12 cellular contexts compared by ENCODE assay signal in genomic region chr9:87570000-87570834, GRCh38.
DNase-seq lines count a peak whose midpoint lies in the region; ATAC-seq, FAIRE-seq and TF ChIP-seq lines count a peak whose summit lies in the region.
"Had no signal": no experiment of that assay in that cellular context is flagged by ENCODE, and none has a peak within 500 bp of the region (broad histone marks: within the 10 kb centered on the region; RNA-seq: fewer than 3 reads in every experiment).

No MANE protein-coding gene starts in this region.

- H3K4me3 ChIP-seq in GM12878 = no peak overlapping the region
- H3K4me3 ChIP-seq in muscle layer of duodenum (ENCODE audit: low read depth in 1 of 2, low read length in 2 of 2) = peak overlapping the region in 1 of 2 donors; percentile 19
- no peak overlapping the region for H3K4me3 ChIP-seq in heart left ventricle

- no peaks in the 10 kb centered on the region for H3K9me3 Mint-ChIP-seq in natural killer cell treated with Interleukin-12 subunit alpha and Interleukin-12 subunit beta and Interleukin-15 and Interleukin-18, amount 100 ng/mL, for 72 hours
- H3K9me3 Mint-ChIP-seq: naive thymus-derived CD4-positive, alpha-beta T cell had no signal

- peaks cover 10% of the 10 kb centered on the region for H3K79me2 ChIP-seq in GM12878 (ENCODE audit: control insufficient read depth, insufficient read depth, low read length)

- H3K27me3 ChIP-seq in GM12878 (replicated peaks in 1 of 2; ENCODE audit: control insufficient read depth in 2 of 2, insufficient read depth in 2 of 2, low read length in 1 of 2) (no peaks in the 10 kb centered on the region), muscle layer of duodenum (ENCODE audit: low read depth, low read length) (no peaks in the 10 kb centered on the region), heart left ventricle (no peaks in the 10 kb centered on the region)

- BruUV-seq in GM12878 (replicated peaks; lab: Mats Ljungman, UMichigan) = TSS peak; percentile 9

- TF ChIP-seq CTCF in GM10248 (IDR thresholded peaks at IDR 0.05; ENCODE audit: control extremely low read depth, extremely low read depth, low read depth, missing control alignments) (no peak), GM12878 (IDR thresholded peaks at IDR 0.05 in 2 of 3, conservative IDR thresholded peaks at IDR 0.05 in 1 of 3; ENCODE audit: control insufficient read depth in 2 of 3, extremely low read depth in 1 of 3, insufficient read depth in 1 of 3, low read depth in 3 of 3, low read length in 3 of 3) (no peak), heart left ventricle (IDR thresholded peaks at IDR 0.05) (no peak)

- RAD21 ChIA-PET in GM12878 (lab: Charles Lee; ENCODE audit: unreplicated experiment) = interaction anchor here (0.9 to 3.5 kb wide), 13 partner anchors 8 to 93 kb away, joined by 3 to 19 read pairs (median 9); partner anchors contain the start of gene DAPK1

- H3K9me3 ChIP-seq in GM12878 (replicated peaks; ENCODE audit: control insufficient read depth, insufficient read depth, low read length) (no peaks in the 10 kb centered on the region), muscle layer of duodenum (ENCODE audit: control insufficient read depth in 1 of 2, low read length in 2 of 2) (no peaks in the 10 kb centered on the region), heart left ventricle (no peaks in the 10 kb centered on the region)

- WGBS in GM12878 (ENCODE audit: insufficient coverage, insufficient replicate concordance, low lambda C conversion rate, missing lambda C conversion rate) = 66% methylated on average over 3 of the region's 3 CpGs
- 69 to 92% (median 79%) methylated on average over 3 of the region's 3 CpGs for WGBS in heart left ventricle, 4 donors

- TF ChIP-seq RAD21 in GM12878 (IDR thresholded peaks at IDR 0.05; ENCODE audit: insufficient read depth, low read depth, low read length) = no peak

- DNase-seq in GM10248 (ENCODE audit: extremely low spot score) (peak; percentile 47), GM12878 (ENCODE audit: low read depth, low spot score) (no peak), heart left ventricle (no peak)
- no peak for DNase-seq in natural killer cell treated with Interleukin-12 subunit alpha and Interleukin-12 subunit beta and Interleukin-15 and Interleukin-18, amount 100 ng/mL, for 72 hours (ENCODE audit: low spot score)
- DNase-seq: activated CD4-positive, alpha-beta T cell treated with anti-CD3 and anti-CD28 coated beads, Interleukin-2, amount 50 U/mL, for 4 hours; naive thymus-derived CD4-positive, alpha-beta T cell had no signal

- H3K27ac ChIP-seq in GM12878 (ENCODE audit: control insufficient read depth, insufficient read depth) (peak overlapping the region; percentile 42; the same call in 1 of the 2 replicates), muscle layer of duodenum (ENCODE audit: low read length) (peak overlapping the region; percentile 36), heart left ventricle (peak overlapping the region in 1 of 12 donors; percentile 39)

- in situ Hi-C loops in GM12878 (cut with MboI) = loop anchor here (25.0 kb wide), 1 partner anchor 1742 kb away; the partner anchor contains the start of genes CKS2 and SECISBP2

- H3K9ac ChIP-seq in GM12878 (ENCODE audit: control insufficient read depth, insufficient read depth, low read length) = no peak overlapping the region

- ATAC-seq in HG02588 (IDR thresholded peaks at IDR 0.05; ENCODE audit: unreplicated experiment) = peak; percentile 62
- peak; percentile 80 for ATAC-seq in GM12878
- ATAC-seq in heart left ventricle = no peak
- ATAC-seq in esophagus mucosa = no peak
- ATAC-seq in HG03565 (IDR thresholded peaks at IDR 0.05; ENCODE audit: unreplicated experiment) = no peak
- no peak for ATAC-seq in natural killer cell treated with Interleukin-12 subunit alpha and Interleukin-12 subunit beta and Interleukin-15 and Interleukin-18, amount 100 ng/mL, for 72 hours
- ATAC-seq: naive thymus-derived CD4-positive, alpha-beta T cell had no signal

- H3K27me3 Mint-ChIP-seq in natural killer cell treated with Interleukin-12 subunit alpha and Interleukin-12 subunit beta and Interleukin-15 and Interleukin-18, amount 100 ng/mL, for 72 hours = no peaks in the 10 kb centered on the region
- H3K27me3 Mint-ChIP-seq: CD4-positive, CD25-positive, alpha-beta regulatory T cell had no signal

- SMC1A ChIA-PET in GM12878 (lab: Charles Lee; ENCODE audit: uncharacterized antibody, unreplicated experiment) = interaction anchor here (0.6 to 6.4 kb wide), 19 partner anchors 9 to 106 kb away, joined by 3 to 66 read pairs (median 5); partner anchors contain the start of gene DAPK1

- POLR2A ChIA-PET in GM10248 (lab: Yijun Ruan, JAX) (interaction anchor here (1.6 kb wide), 1 partner anchor 12 kb away, joined by 5 read pairs; no protein-coding TSS in a partner anchor), GM12878 (lab: Charles Lee) (interaction anchor here (0.8 to 4.8 kb wide), 4 partner anchors 10 to 104 kb away, joined by 3 to 29 read pairs (median 10); no protein-coding TSS in a partner anchor)

- CTCF ChIA-PET in GM10248 (lab: Yijun Ruan, JAX) (interaction anchor here (0.9 to 5.0 kb wide), 4 partner anchors 9 to 234 kb away, joined by 3 to 37 read pairs (median 4); no protein-coding TSS in a partner anchor), GM12878 (lab: Yijun Ruan, JAX) (interaction anchor here (0.7 to 3.1 kb wide), 9 partner anchors 10 to 106 kb away, joined by 3 to 23 read pairs (median 4); partner anchors contain the start of gene DAPK1)

- FAIRE-seq in GM12878 (lab: Jason Lieb, UNC) = peak; percentile 70
- FAIRE-seq: frontal cortex had no signal

- H3K36me3 ChIP-seq in GM12878 (ENCODE audit: control insufficient read depth in 2 of 2, insufficient read depth in 2 of 2, low read length in 1 of 2) (no peaks in the 10 kb centered on the region), muscle layer of duodenum (ENCODE audit: control insufficient read depth in 1 of 2, insufficient read depth in 2 of 2, low read length in 2 of 2) (no peaks in the 10 kb centered on the region), heart left ventricle (no peaks in the 10 kb centered on the region)

- TF ChIP-seq POLR2A in GM12878 (IDR thresholded peaks at IDR 0.05; ENCODE audit: low read depth, low read length) (no peak), heart left ventricle (IDR thresholded peaks at IDR 0.05) (no peak)

- no peak overlapping the region for H3K27ac Mint-ChIP-seq in natural killer cell treated with Interleukin-12 subunit alpha and Interleukin-12 subunit beta and Interleukin-15 and Interleukin-18, amount 100 ng/mL, for 72 hours
- H3K27ac Mint-ChIP-seq: CD4-positive, CD25-positive, alpha-beta regulatory T cell had no signal

- H3K4me3 Mint-ChIP-seq in natural killer cell treated with Interleukin-12 subunit alpha and Interleukin-12 subunit beta and Interleukin-15 and Interleukin-18, amount 100 ng/mL, for 72 hours = no peak overlapping the region
- H3K4me3 Mint-ChIP-seq: CD4-positive, CD25-positive, alpha-beta regulatory T cell; naive thymus-derived CD4-positive, alpha-beta T cell had no signal

- H2AFZ ChIP-seq in GM12878 (ENCODE audit: control insufficient read depth, low read depth, low read length) = no peak overlapping the region

- 0 out of 2 replicates have a peak, but pooled peaks cover 3% of the 10 kb centered on the region for H4K20me1 ChIP-seq in GM12878 (ENCODE audit: control insufficient read depth, insufficient read depth)

- H3K4me2 ChIP-seq in GM12878 (ENCODE audit: control insufficient read depth, insufficient read depth) = no peak overlapping the region

- TF ChIP-seq EP300 in GM12878 (IDR thresholded peaks at IDR 0.05; ENCODE audit: borderline replicate concordance in 1 of 2, control insufficient read depth in 1 of 2, low read depth in 2 of 2, low read length in 2 of 2) = no peak

- H3K4me1 Mint-ChIP-seq in natural killer cell treated with Interleukin-12 subunit alpha and Interleukin-12 subunit beta and Interleukin-15 and Interleukin-18, amount 100 ng/mL, for 72 hours (ENCODE audit: low read depth in 2 of 2) = peaks cover 0 to 3% of the 10 kb centered on the region in 2 donors
- H3K4me1 Mint-ChIP-seq: CD4-positive, CD25-positive, alpha-beta regulatory T cell had no signal

- no peaks in the 10 kb centered on the region for H3K36me3 Mint-ChIP-seq in natural killer cell treated with Interleukin-12 subunit alpha and Interleukin-12 subunit beta and Interleukin-15 and Interleukin-18, amount 100 ng/mL, for 72 hours
- H3K36me3 Mint-ChIP-seq: CD4-positive, CD25-positive, alpha-beta regulatory T cell; naive thymus-derived CD4-positive, alpha-beta T cell had no signal

- intact Hi-C loops in GM12878 (cut with micrococcal nuclease; ENCODE audit: unreplicated experiment) = no loop called here
- intact Hi-C loops in heart left ventricle (cut with DNase I) = no loop called here

- H3K4me1 ChIP-seq in GM12878 (ENCODE audit: control insufficient read depth, insufficient read depth, low read length) (peaks cover 22% of the 10 kb centered on the region), muscle layer of duodenum (ENCODE audit: control insufficient read depth in 1 of 2, insufficient read depth in 2 of 2, low read length in 2 of 2) (peaks cover 37 to 42% of the 10 kb centered on the region in 2 donors), heart left ventricle (peaks cover 0 to 25% (median 3%) of the 10 kb centered on the region in 12 donors)

TF ChIP-seq in GM12878, 131 proteins besides CTCF, POLR2A, EP300 and RAD21:
- TF ChIP-seq RUNX3 (IDR thresholded peaks at IDR 0.05; ENCODE audit: low read length) = no peak

Comparison
In these comparisons a context has a peak if more than half of its experiments do, and no peak if none do; other contexts are left out.
1. ATAC-seq: peak in HG02588 (single experiment) and GM12878 (single experiment); none in heart left ventricle (0 of 4), esophagus mucosa (single experiment), HG03565 (single experiment) and natural killer cell treated with Interleukin-12 subunit alpha and Interleukin-12 subunit beta and Interleukin-15 and Interleukin-18, amount 100 ng/mL, for 72 hours (0 of 2).